In genomic region chr1:151134991-151135390, GRCh38 we compare ENCODE assay signal across 20 cellular contexts. TPM values are rescaled to one million over a fixed set of nuclear protein-coding genes. Genes with fewer than 3 reads are reported as not detected.
"Had no signal": no experiment of that assay in that cellular context is flagged by ENCODE, and none has a peak within 500 bp of the region (broad histone marks: within the 10 kb centered on the region; RNA-seq: fewer than 3 reads in every experiment).

No MANE protein-coding gene starts in this region.

- H3K27me3 ChIP-seq: esophagus muscularis mucosa, gastroesophageal sphincter had no signal

- H3K27ac ChIP-seq: epithelial cell of prostate, esophagus muscularis mucosa, gastroesophageal sphincter, skin epidermis, stomach, thoracic aorta had no signal

- ATAC-seq: gastroesophageal sphincter; mucosa of descending colon; naive thymus-derived CD8-positive, alpha-beta T cell; sciatic nerve had no signal

- H3K36me3 Mint-ChIP-seq: naive thymus-derived CD8-positive, alpha-beta T cell had no signal

- DNase-seq: effector memory CD4-positive, alpha-beta T cell; glutamatergic neuron; mammary epithelial cell; mucosa of descending colon; naive thymus-derived CD8-positive, alpha-beta T cell; stimulated activated CD4-positive, alpha-beta T cell treated with anti-CD3 and anti-CD28 coated beads, Interleukin-2, amount 100 ng/mL, for 24 hours; stimulated activated CD4-positive, alpha-beta T cell treated with anti-CD3 and anti-CD28 coated beads, Interleukin-4, amount 100 ng/mL, for 4 hours; stimulated activated naive CD4-positive, alpha-beta T cell; stomach; substantia nigra; trophoblast cell had no signal

- H3K9me3 Mint-ChIP-seq: naive thymus-derived CD8-positive, alpha-beta T cell had no signal

- H3K4me3 ChIP-seq: esophagus muscularis mucosa, gastroesophageal sphincter, mucosa of descending colon, skin epidermis, stomach, thoracic aorta had no signal

- FAIRE-seq: endometrium had no signal

- H3K9me3 ChIP-seq: esophagus muscularis mucosa, gastroesophageal sphincter, mucosa of descending colon, stomach, thoracic aorta had no signal

- H3K27me3 Mint-ChIP-seq: naive thymus-derived CD8-positive, alpha-beta T cell had no signal

RNA-seq across cellular contexts. Expression of gene TNFAIP8L2, which starts 21.5 kb away (rescaled TPM):
- total RNA-seq: fibroblast of villous mesenchyme, mammary epithelial cell had no signal
- polyA plus RNA-seq: mammary epithelial cell had no signal

RNA-seq across cellular contexts. Expression of gene TMOD4, which starts 40.8 kb away (rescaled TPM):
- total RNA-seq: fibroblast of villous mesenchyme, mammary epithelial cell, pulmonary artery endothelial cell, stomach, thoracic aorta had no signal
